ENCODE assay signal across 8 cellular contexts in genomic region chr12:14995583-14996425, GRCh38. TPM values are rescaled to one million over a fixed set of nuclear protein-coding genes. Genes with fewer than 3 reads are reported as not detected.
DNase-seq lines count a peak whose midpoint lies in the region; ATAC-seq and TF ChIP-seq lines count a peak whose summit lies in the region.

No MANE protein-coding gene starts in this region.

- H3K36me3 Mint-ChIP-seq in activated B cell treated with CpG ODN at 0.5 μM for 24 hours (ENCODE audit: low read depth), result no peaks in the 10 kb centered on the region

- intact Hi-C loops in activated B cell treated with CpG ODN at 0.5 μM for 24 hours (cut with micrococcal nuclease), result loop anchor here (1.0 to 10.0 kb wide), 9 partner anchors 59 to 759 kb away; partner anchors contain the start of gene RERG

- in situ Hi-C loops in ACHN (cut with HindIII; ENCODE audit: low pct_ligation_motif_present, low pct_unique_long_range_greater_than_20kb, low sequenced_read_pairs), result no loop called here

- H3K4me3 Mint-ChIP-seq in activated B cell treated with CpG ODN at 0.5 μM for 24 hours, result no peak overlapping the region

- DNase-seq in ACHN (peak; percentile 68), NCI-H1930 (lab: John Stamatoyannopoulos, UW) (peak; percentile 33 to 35), activated B cell treated with CpG ODN at 0.5 μM for 24 hours (no peak), glomerular visceral epithelial cell (ENCODE audit: extremely low spot score) (peak; percentile 41), smooth muscle cell of the brain vasculature (ENCODE audit: low read depth, low spot score) (peak; percentile 28), NCI-H2196 treated with DMSO at 0.1 percent for 48 hours (lab: John Stamatoyannopoulos, UW; ENCODE audit: unreplicated experiment) (no peak)

- CTCF ChIA-PET in activated B cell treated with CpG ODN at 0.5 μM for 24 hours (lab: Charles Lee), result interaction anchor here (0.6 to 5.3 kb wide), 26 partner anchors 11 to 758 kb away, joined by 3 to 139 read pairs (median 4); partner anchors contain the start of genes ART4, C12orf60, ERP27 and WBP11

- POLR2A ChIA-PET in activated B cell treated with CpG ODN at 0.5 μM for 24 hours (lab: Charles Lee), result interaction anchor here (0.7 to 4.3 kb wide), 13 partner anchors 36 to 739 kb away, joined by 3 to 19 read pairs (median 4); partner anchors contain the start of genes ART4, C12orf60 and WBP11

- H3K27me3 Mint-ChIP-seq in activated B cell treated with CpG ODN at 0.5 μM for 24 hours, result peaks cover 9% of the 10 kb centered on the region

- TF ChIP-seq CTCF in GM12874 (IDR thresholded peaks at IDR 0.05; ENCODE audit: insufficient read depth, low read depth, low read length) (peak; percentile 20; the same call in 1 of the 2 replicates), activated B cell treated with CpG ODN at 0.5 μM for 24 hours (IDR thresholded peaks at IDR 0.05) (peak; percentile 46)

- ATAC-seq in activated B cell treated with CpG ODN at 0.5 μM for 24 hours (ENCODE audit: low read depth), result peak; percentile 35
- no peak for ATAC-seq in HG03520 (IDR thresholded peaks at IDR 0.05; ENCODE audit: unreplicated experiment)

- peaks cover 48% of the 10 kb centered on the region for H3K4me1 Mint-ChIP-seq in activated B cell treated with CpG ODN at 0.5 μM for 24 hours

- H3K27ac Mint-ChIP-seq in activated B cell treated with CpG ODN at 0.5 μM for 24 hours, result peak overlapping the region; percentile 24

- peaks cover 7% of the 10 kb centered on the region for H3K9me3 Mint-ChIP-seq in activated B cell treated with CpG ODN at 0.5 μM for 24 hours

RNA-seq across cellular contexts. Expression of gene PDE6H, which starts 23.0 kb away (rescaled TPM):
- not detected in 2 replicates for total RNA-seq in activated B cell treated with CpG ODN at 0.5 μM for 24 hours

RNA-seq across cellular contexts. Expression of gene ARHGDIB, which starts 34.4 kb away (rescaled TPM):
- 680 and 738 TPM in 2 replicates for total RNA-seq in activated B cell treated with CpG ODN at 0.5 μM for 24 hours

RNA-seq across cellular contexts. Expression of gene ERP27, which starts 57.5 kb away (rescaled TPM):
- 3.8 and 5.4 TPM in 2 replicates for total RNA-seq in activated B cell treated with CpG ODN at 0.5 μM for 24 hours

Comparison
In these comparisons a context has a peak if more than half of its experiments do, and no peak if none do; other contexts are left out.
1. DNase-seq: peak in ACHN (single experiment), NCI-H1930 (2 of 2), glomerular visceral epithelial cell (single experiment) and smooth muscle cell of the brain vasculature (single experiment); none in activated B cell treated with CpG ODN at 0.5 μM for 24 hours (single experiment) and NCI-H2196 treated with DMSO at 0.1 percent for 48 hours (single experiment).